ENCODE assay signal across 27 cellular contexts in the genomic region with DNA sequence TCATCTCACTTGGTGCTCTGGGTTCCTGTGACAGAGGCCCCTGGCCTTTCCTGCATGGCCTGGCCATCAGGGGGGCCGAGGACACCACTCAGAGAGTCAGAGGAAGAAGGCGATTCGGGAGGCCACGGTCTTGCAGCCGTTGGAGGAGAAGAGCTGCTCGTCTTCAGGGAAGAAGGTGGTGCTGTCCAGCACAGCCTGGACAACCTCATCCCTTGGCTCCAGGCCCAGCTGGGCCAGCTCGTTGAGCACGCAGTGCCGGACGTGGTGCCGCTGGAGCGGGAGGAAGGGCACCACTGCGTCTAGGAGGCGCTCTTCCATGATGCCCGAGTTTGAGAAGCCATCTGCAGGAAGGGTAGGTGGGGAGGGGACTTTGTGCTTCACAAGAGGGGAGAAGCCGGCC. TPM values are rescaled to one million over a fixed set of nuclear protein-coding genes. Genes with fewer than 3 reads are reported as not detected.
"Had no signal": no experiment of that assay in that cellular context is flagged by ENCODE, and none has a peak within 500 bp of the region (broad histone marks: within the 10 kb centered on the region; RNA-seq: fewer than 3 reads in every experiment).

No MANE protein-coding gene starts in this region.

- H3K4me3 Mint-ChIP-seq: activated T-cell treated with anti-CD3 and anti-CD28 coated beads, Interleukin-2, amount 50 U/mL, for 72 hours; stimulated activated effector memory CD8-positive, alpha-beta T cell treated with anti-CD3 and anti-CD28 coated beads, Interleukin-12 subunit alpha, Interleukin-12 subunit beta, amount 100 ng/mL, for 72 hours had no signal

- H3K36me3 ChIP-seq: brain microvascular endothelial cell had no signal

- H3K27me3 ChIP-seq: brain microvascular endothelial cell, gastrocnemius medialis, right atrium auricular region, stomach, upper lobe of left lung had no signal

- H3K27ac ChIP-seq: brain microvascular endothelial cell, coronary artery, gastrocnemius medialis, right atrium auricular region, stomach, upper lobe of left lung, VCaP had no signal

- H3K27ac Mint-ChIP-seq: progenitor cell of endocrine pancreas; stimulated activated effector memory CD8-positive, alpha-beta T cell treated with anti-CD3 and anti-CD28 coated beads, Interleukin-12 subunit alpha, Interleukin-12 subunit beta, amount 100 ng/mL, for 72 hours had no signal

- H3K9me3 Mint-ChIP-seq: activated T-cell treated with anti-CD3 and anti-CD28 coated beads, Interleukin-2, amount 50 U/mL, for 72 hours; stimulated activated effector memory CD8-positive, alpha-beta T cell treated with anti-CD3 and anti-CD28 coated beads, Interleukin-12 subunit alpha, Interleukin-12 subunit beta, amount 100 ng/mL, for 72 hours had no signal

- H3K9me3 ChIP-seq: gastrocnemius medialis, right atrium auricular region, stomach, upper lobe of left lung had no signal

- ATAC-seq: activated T-cell treated with anti-CD3 and anti-CD28 coated beads, Interleukin-2, amount 50 U/mL, for 72 hours; gastrocnemius medialis; left lobe of liver; stimulated activated effector memory CD8-positive, alpha-beta T cell treated with anti-CD3 and anti-CD28 coated beads, Interleukin-12 subunit alpha, Interleukin-12 subunit beta, amount 100 ng/mL, for 72 hours had no signal

- H3K4me3 ChIP-seq: coronary artery, gastrocnemius medialis, right atrium auricular region, stomach, upper lobe of left lung had no signal

- H3K27me3 Mint-ChIP-seq: progenitor cell of endocrine pancreas had no signal

- DNase-seq: activated CD4-positive, alpha-beta T cell treated with anti-CD3 and anti-CD28 coated beads for 1 hour; activated CD4-positive, alpha-beta T cell treated with anti-CD3 and anti-CD28 coated beads, Interleukin-2, amount 50 U/mL, for 4 hours; activated effector memory CD4-positive, alpha-beta T cell treated with anti-CD3 and anti-CD28 coated beads, Interleukin-2, amount 50 U/mL, for 16 hours; activated naive CD4-positive, alpha-beta T cell treated with anti-CD3 and anti-CD28 coated beads, Interleukin-2, amount 50 U/mL, for 16 hours; activated T-cell treated with anti-CD3 and anti-CD28 coated beads, Interleukin-2, amount 50 U/mL, for 72 hours; brain microvascular endothelial cell; central memory CD4-positive, alpha-beta T cell; gastrocnemius medialis; head of caudate nucleus; kidney; small intestine; stimulated activated CD4-positive, alpha-beta T cell treated with anti-CD3 and anti-CD28 coated beads, Interleukin-15, amount 100 ng/mL, for 24 hours; stimulated activated CD4-positive, alpha-beta T cell treated with anti-CD3 and anti-CD28 coated beads, Interleukin-4, amount 100 ng/mL, for 24 hours; stomach; T-helper 2 cell had no signal

RNA-seq across cellular contexts. Expression of a gene that starts 16.1 kb away (rescaled TPM):
- total RNA-seq: gastrocnemius medialis, left lobe of liver, lung microvascular endothelial cell, stomach, temporal lobe had no signal
- polyA plus RNA-seq: aorta had no signal

RNA-seq across cellular contexts. Expression of a gene that starts 25.1 kb away (rescaled TPM):
- total RNA-seq: activated CD8-positive, alpha-beta memory T cell treated with anti-CD3 and anti-CD28 coated beads for 36 hours; activated T-cell treated with anti-CD3 and anti-CD28 coated beads, Interleukin-2, amount 50 U/mL, for 72 hours; gastrocnemius medialis; left lobe of liver; lung microvascular endothelial cell; osteoblast; right atrium auricular region had no signal
